In the genomic region with DNA sequence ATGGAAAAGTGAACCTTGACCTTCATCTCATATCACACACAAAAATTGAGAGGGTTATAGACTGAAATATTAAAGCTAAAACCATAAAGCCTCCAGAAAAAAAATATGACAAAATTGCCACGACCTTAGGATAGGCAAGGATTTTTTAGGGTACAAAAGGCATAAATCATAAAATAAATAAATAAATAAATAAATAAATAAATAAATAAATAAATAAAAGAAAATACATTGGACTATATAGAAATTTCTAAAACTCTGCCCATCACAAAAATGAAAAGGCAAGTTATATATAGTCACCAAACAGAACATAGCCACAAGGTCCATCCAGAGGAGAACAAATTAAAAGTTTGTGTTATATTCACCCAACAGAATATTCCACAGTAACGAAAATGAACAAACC, we compare ENCODE assay signal across 23 cellular contexts.
"Had no signal": no experiment of that assay in that cellular context is flagged by ENCODE, and none has a peak within 500 bp of the region (broad histone marks: within the 10 kb centered on the region; RNA-seq: fewer than 3 reads in every experiment).

No MANE protein-coding gene starts in this region.

- H3K4me3 Mint-ChIP-seq: mesothelial cell of epicardium, naive B cell had no signal

- ATAC-seq: foreskin keratinocyte, gastrocnemius medialis, heart right ventricle, left cardiac atrium, left lung, left ventricle myocardium superior, lower lobe of right lung, mucosa of descending colon had no signal

- H3K4me3 ChIP-seq: coronary artery, dorsolateral prefrontal cortex, esophagus muscularis mucosa, gastrocnemius medialis, heart right ventricle, left lung, lower lobe of right lung, mucosa of descending colon had no signal

- H3K9me3 Mint-ChIP-seq: naive B cell had no signal

- H3K27ac ChIP-seq: coronary artery, dorsolateral prefrontal cortex, esophagus muscularis mucosa, foreskin keratinocyte, heart right ventricle, left lung, lower lobe of right lung had no signal

- H3K4me1 Mint-ChIP-seq: mesothelial cell of epicardium, naive B cell had no signal

- H3K9me3 ChIP-seq: esophagus muscularis mucosa, gastrocnemius medialis, left lung, lower lobe of right lung, mucosa of descending colon had no signal

- H3K27ac Mint-ChIP-seq: mesothelial cell of epicardium, naive B cell had no signal

- DNase-seq: dermis blood vessel endothelial cell; dorsolateral prefrontal cortex; effector CD4-positive, alpha-beta T cell; effector memory CD4-positive, alpha-beta T cell; foreskin keratinocyte; gastrocnemius medialis; glutamatergic neuron; head of caudate nucleus; heart right ventricle; hippocampal formation; left cardiac atrium; left lung; left ventricle myocardium superior; lower lobe of right lung; mesenchymal stem cell; mucosa of descending colon; naive B cell had no signal

- H3K27me3 Mint-ChIP-seq: naive B cell had no signal

- H3K4me1 ChIP-seq: esophagus muscularis mucosa, foreskin keratinocyte, heart right ventricle, lower lobe of right lung had no signal

- FAIRE-seq: colon, endothelial cell of umbilical vein, keratinocyte had no signal
